ENCODE assay signal across 27 cellular contexts in the genomic region with DNA sequence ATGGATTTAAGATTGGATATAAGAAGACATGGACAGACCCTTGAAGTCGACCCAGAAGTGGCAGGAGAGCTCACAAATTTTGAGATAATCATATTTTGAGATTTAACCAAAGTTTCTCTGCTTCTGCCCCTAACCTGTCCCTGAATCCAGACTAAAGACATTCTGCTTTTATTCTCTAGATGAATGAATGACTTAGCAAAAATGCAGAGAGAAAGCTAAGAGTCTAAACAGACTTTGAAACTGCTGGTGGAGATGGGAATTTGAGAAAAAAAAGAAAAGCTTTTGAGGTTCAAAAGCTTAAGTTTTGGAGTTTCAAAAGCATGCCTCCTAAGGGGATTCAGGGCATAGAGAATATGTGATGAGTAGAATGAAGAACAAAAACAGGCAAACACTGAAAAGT.
"Had no signal": no experiment of that assay in that cellular context is flagged by ENCODE, and none has a peak within 500 bp of the region (broad histone marks: within the 10 kb centered on the region; RNA-seq: fewer than 3 reads in every experiment).

No MANE protein-coding gene starts in this region.

- H3K36me3 Mint-ChIP-seq: immature natural killer cell; naive thymus-derived CD8-positive, alpha-beta T cell; stimulated activated effector memory CD8-positive, alpha-beta T cell treated with anti-CD3 and anti-CD28 coated beads, Interleukin-12 subunit alpha, Interleukin-12 subunit beta, amount 100 ng/mL, for 72 hours; type B pancreatic cell had no signal

- H3K27me3 ChIP-seq: left lung, pancreas, spleen, tibial nerve, vagina had no signal

- FAIRE-seq: islet of Langerhans, kidney, pancreas had no signal

- H3K27ac Mint-ChIP-seq: immature natural killer cell; nephron; stimulated activated naive CD8-positive, alpha-beta T cell treated with anti-CD3 and anti-CD28 coated beads, Interleukin-15, amount 100 ng/mL, for 72 hours; type B pancreatic cell had no signal

- ATAC-seq: left colon; left lung; lower lobe of right lung; naive thymus-derived CD8-positive, alpha-beta T cell; pancreas; right cardiac atrium; sciatic nerve; stimulated activated effector memory CD8-positive, alpha-beta T cell treated with anti-CD3 and anti-CD28 coated beads, Interleukin-12 subunit alpha, Interleukin-12 subunit beta, amount 100 ng/mL, for 72 hours; stimulated activated naive CD8-positive, alpha-beta T cell treated with anti-CD3 and anti-CD28 coated beads, Interleukin-15, amount 100 ng/mL, for 72 hours had no signal

- H3K4me3 Mint-ChIP-seq: immature natural killer cell; naive thymus-derived CD8-positive, alpha-beta T cell; nephron; neural crest cell; stimulated activated effector memory CD8-positive, alpha-beta T cell treated with anti-CD3 and anti-CD28 coated beads, Interleukin-12 subunit alpha, Interleukin-12 subunit beta, amount 100 ng/mL, for 72 hours; stimulated activated naive CD8-positive, alpha-beta T cell treated with anti-CD3 and anti-CD28 coated beads, Interleukin-15, amount 100 ng/mL, for 72 hours; type B pancreatic cell had no signal

- H3K27me3 Mint-ChIP-seq: stimulated activated naive CD8-positive, alpha-beta T cell treated with anti-CD3 and anti-CD28 coated beads, Interleukin-15, amount 100 ng/mL, for 72 hours; type B pancreatic cell had no signal

- H3K9me3 ChIP-seq: left lung, lower lobe of right lung, pancreas, prostate gland, spleen, tibial nerve, vagina had no signal

- H3K27ac ChIP-seq: left lung, lower lobe of right lung, pancreas, prostate gland, skin epidermis, spleen, tibial nerve, vagina had no signal

- H3K9me3 Mint-ChIP-seq: immature natural killer cell; naive thymus-derived CD8-positive, alpha-beta T cell; nephron; neural crest cell; stimulated activated effector memory CD8-positive, alpha-beta T cell treated with anti-CD3 and anti-CD28 coated beads, Interleukin-12 subunit alpha, Interleukin-12 subunit beta, amount 100 ng/mL, for 72 hours; stimulated activated naive CD8-positive, alpha-beta T cell treated with anti-CD3 and anti-CD28 coated beads, Interleukin-15, amount 100 ng/mL, for 72 hours had no signal

- H3K36me3 ChIP-seq: left lung, lower lobe of right lung, pancreas, prostate gland, spleen, tibial nerve, vagina had no signal

- DNase-seq: immature natural killer cell; kidney; left colon; left lung; lower lobe of right lung; mammary epithelial cell; mesenchymal stem cell; naive thymus-derived CD8-positive, alpha-beta T cell; nucleus accumbens; pancreas; posterior cingulate gyrus; right cardiac atrium; spleen; stimulated activated CD4-positive, alpha-beta T cell treated with anti-CD3 and anti-CD28 coated beads, Interleukin-4, amount 100 ng/mL, for 24 hours; stimulated activated naive CD4-positive, alpha-beta T cell treated with Interleukin-2 at 50 U/mL for 16 hours; stimulated activated naive CD8-positive, alpha-beta T cell treated with anti-CD3 and anti-CD28 coated beads, Interleukin-15, amount 100 ng/mL, for 72 hours; substantia nigra had no signal

- H3K4me1 ChIP-seq: pancreas, prostate gland had no signal

- H3K4me1 Mint-ChIP-seq: neural crest cell had no signal

- H3K4me3 ChIP-seq: left lung, lower lobe of right lung, pancreas, prostate gland, skin epidermis, spleen, tibial nerve, vagina had no signal
